In genomic region chr20:1376453-1377270, GRCh38 we compare ENCODE assay signal across 8 cellular contexts. TPM values are rescaled to one million over a fixed set of nuclear protein-coding genes. Genes with fewer than 3 reads are reported as not detected.
A peak's percentile ranks its signal among the peaks of the same experiment; 100 is the strongest.
DNase-seq lines count a peak whose midpoint lies in the region; ATAC-seq and TF ChIP-seq lines count a peak whose summit lies in the region.

No MANE protein-coding gene starts in this region.

- CTCF ChIA-PET in activated CD8-positive, alpha-beta T cell treated with anti-CD3 and anti-CD28 coated beads, Interleukin-2, amount 10 ng/mL, durations not matched to agents 7 days and 5 days (lab: Charles Lee) = interaction anchor here (0.9 to 2.0 kb wide), 6 partner anchors 19 to 127 kb away, joined by 3 to 6 read pairs (median 3); no protein-coding TSS in a partner anchor

- no peaks in the 10 kb centered on the region for H3K9me3 Mint-ChIP-seq in HFFc6
- no peaks in the 10 kb centered on the region for H3K9me3 Mint-ChIP-seq in activated CD8-positive, alpha-beta T cell treated with anti-CD3 and anti-CD28 coated beads, Interleukin-2, amount 10 ng/mL, durations not matched to agents 7 days and 5 days (ENCODE audit: insufficient read depth)

- no peak overlapping the region for H3K4me3 ChIP-seq in lung

- no peaks in the 10 kb centered on the region; the same call in 1 of the 2 replicates for H3K27me3 Mint-ChIP-seq in HFFc6 (ENCODE audit: insufficient read depth)
- no peaks in the 10 kb centered on the region for H3K27me3 Mint-ChIP-seq in activated CD8-positive, alpha-beta T cell treated with anti-CD3 and anti-CD28 coated beads, Interleukin-2, amount 10 ng/mL, durations not matched to agents 7 days and 5 days (ENCODE audit: low read depth)

- H3K36me3 Mint-ChIP-seq in HFFc6 (ENCODE audit: low read depth) = peaks cover 17% of the 10 kb centered on the region
- H3K36me3 Mint-ChIP-seq in activated CD8-positive, alpha-beta T cell treated with anti-CD3 and anti-CD28 coated beads, Interleukin-2, amount 10 ng/mL, durations not matched to agents 7 days and 5 days (ENCODE audit: low read depth) = peaks cover 74% of the 10 kb centered on the region

- POLR2A ChIA-PET in activated CD8-positive, alpha-beta T cell treated with anti-CD3 and anti-CD28 coated beads, Interleukin-2, amount 10 ng/mL, durations not matched to agents 7 days and 5 days (lab: Charles Lee) = interaction anchor here (0.5 to 1.6 kb wide), 5 partner anchors 12 to 42 kb away, joined by 3 to 7 read pairs (median 4); no protein-coding TSS in a partner anchor

- TF ChIP-seq CTCF in HFFc6 (IDR thresholded peaks at IDR 0.05) (no peak), lung (IDR thresholded peaks at IDR 0.05; ENCODE audit: control extremely low read depth, extremely low read depth) (no peak)

- peaks cover 22 to 45% of the 10 kb centered on the region in 2 donors for H3K4me1 ChIP-seq in lung (ENCODE audit: control insufficient read depth in 2 of 2, insufficient read depth in 2 of 2, low read length in 2 of 2)

- 28 to 43% methylated on average over 7 of the region's 7 CpGs for WGBS in lung, 2 donors

- H3K27ac Mint-ChIP-seq in HFFc6 = peak overlapping the region; percentile 76
- H3K27ac Mint-ChIP-seq in activated CD8-positive, alpha-beta T cell treated with anti-CD3 and anti-CD28 coated beads, Interleukin-2, amount 10 ng/mL, durations not matched to agents 7 days and 5 days = peak overlapping the region; percentile 57

- DNase-seq in AML-193 (lab: John Stamatoyannopoulos, UW) (peak; percentile 81 to 88), HFFc6 (no peak), lung (ENCODE audit: low spot score) (no peak), NCI-H2171 (lab: John Stamatoyannopoulos, UW) (no peak)
- DNase-seq in activated CD8-positive, alpha-beta T cell treated with anti-CD3 and anti-CD28 coated beads, Interleukin-2, amount 10 ng/mL, durations not matched to agents 7 days and 5 days = no peak
- no peak for DNase-seq in activated effector memory CD4-positive, alpha-beta T cell treated with anti-CD3 and anti-CD28 coated beads, Interleukin-2, amount 50 U/mL, for 16 hours

- ATAC-seq in activated CD8-positive, alpha-beta T cell treated with anti-CD3 and anti-CD28 coated beads, Interleukin-2, amount 10 ng/mL, durations not matched to agents 7 days and 5 days = no peak
- ATAC-seq in lung (ENCODE audit: insufficient read depth, low FRiP score) = no peak
- no peak for ATAC-seq in HG03571 (IDR thresholded peaks at IDR 0.05; ENCODE audit: unreplicated experiment)
- no peak for ATAC-seq in GM21381 (IDR thresholded peaks at IDR 0.05; ENCODE audit: unreplicated experiment)

- H3K27me3 ChIP-seq in lung (ENCODE audit: control insufficient read depth, insufficient read depth) = no peaks in the 10 kb centered on the region

- H3K9me3 ChIP-seq in lung (ENCODE audit: control insufficient read depth in 2 of 2, insufficient read depth in 1 of 2, low read length in 1 of 2) = no peaks in the 10 kb centered on the region

- peaks cover 91% of the 10 kb centered on the region for H3K4me1 Mint-ChIP-seq in HFFc6 (ENCODE audit: low read depth)
- H3K4me1 Mint-ChIP-seq in activated CD8-positive, alpha-beta T cell treated with anti-CD3 and anti-CD28 coated beads, Interleukin-2, amount 10 ng/mL, durations not matched to agents 7 days and 5 days (ENCODE audit: low read depth) = peaks cover 92% of the 10 kb centered on the region

- peak overlapping the region; percentile 42 to 66 for H3K27ac ChIP-seq in lung (ENCODE audit: low read depth in 1 of 2, low read length in 1 of 2)

- peaks cover 3 to 11% of the 10 kb centered on the region in 2 donors for H3K36me3 ChIP-seq in lung (ENCODE audit: control insufficient read depth in 2 of 2, insufficient read depth in 2 of 2, low read length in 2 of 2)

- peak overlapping the region; percentile 26 for H3K4me3 Mint-ChIP-seq in HFFc6
- no peak overlapping the region for H3K4me3 Mint-ChIP-seq in activated CD8-positive, alpha-beta T cell treated with anti-CD3 and anti-CD28 coated beads, Interleukin-2, amount 10 ng/mL, durations not matched to agents 7 days and 5 days

RNA-seq across cellular contexts. Expression of gene FKBP1A, which starts 16.2 kb away (rescaled TPM):
- 100 to 1,000 TPM; 437 to 543 (median 491) TPM for total RNA-seq in HFFc6 (2021; fragmentation: NEBNext Ultra II Directional; extraction: Animal tissue kit (Norgen Biotek cat#: 25700))
- 100 to 1,000 TPM; 288 to 291 TPM for total RNA-seq in activated CD8-positive, alpha-beta T cell treated with anti-CD3 and anti-CD28 coated beads, Interleukin-2, amount 10 ng/mL, durations not matched to agents 7 days and 5 days
- 100 to 1,000 TPM; 145 to 308 TPM for total RNA-seq in lung
- 100 to 1,000 TPM; 246 to 465 TPM for polyA plus RNA-seq in lung

RNA-seq across cellular contexts. Expression of gene SDCBP2, which starts 47.7 kb away (rescaled TPM):
- 1 to 10 TPM in 1 of 6 experiments, under 1 TPM in 5; 0.51 to 1.5 (median 0.76) TPM for total RNA-seq in HFFc6 (2021; fragmentation: NEBNext Ultra II Directional; extraction: Animal tissue kit (Norgen Biotek cat#: 25700))
- total RNA-seq in activated CD8-positive, alpha-beta T cell treated with anti-CD3 and anti-CD28 coated beads, Interleukin-2, amount 10 ng/mL, durations not matched to agents 7 days and 5 days = 1 to 10 TPM; 1.9 to 2.0 TPM
- 10 to 100 TPM in 1 of 2 donors, 1 to 10 TPM in 1; 3.5 to 10.9 TPM for total RNA-seq in lung
- polyA plus RNA-seq in lung = 10 to 100 TPM; 14.2 to 18.1 TPM

Comparison
In these comparisons a context has a peak if more than half of its experiments do, and no peak if none do; other contexts are left out.
1. DNase-seq: peak in AML-193 (2 of 2); none in HFFc6 (single experiment), activated CD8-positive, alpha-beta T cell treated with anti-CD3 and anti-CD28 coated beads, Interleukin-2, amount 10 ng/mL, durations not matched to agents 7 days and 5 days (single experiment), lung (single experiment), activated effector memory CD4-positive, alpha-beta T cell treated with anti-CD3 and anti-CD28 coated beads, Interleukin-2, amount 50 U/mL, for 16 hours (single experiment) and NCI-H2171 (single experiment).